13 cellular contexts compared by ENCODE assay signal in the genomic region with DNA sequence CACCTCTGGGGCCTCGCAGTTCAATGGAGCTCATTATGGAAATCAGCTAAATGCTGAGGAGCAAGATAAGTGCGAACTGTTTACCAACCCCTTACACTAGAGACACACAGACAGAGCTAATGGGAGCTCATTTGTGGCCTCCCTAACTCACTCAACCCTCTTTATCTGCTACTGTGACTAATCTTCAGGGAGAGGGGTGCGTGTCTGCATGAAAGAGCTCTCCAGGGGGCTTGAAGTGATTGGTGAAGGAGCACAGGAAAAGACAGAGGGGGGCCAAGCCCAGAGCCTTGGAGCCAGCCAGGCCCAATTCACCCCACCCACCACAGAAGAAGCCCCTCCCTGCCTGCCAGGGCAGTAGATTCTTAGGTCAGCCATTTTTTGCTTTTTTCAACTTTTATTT.
"Had no signal": no experiment of that assay in that cellular context is flagged by ENCODE, and none has a peak within 500 bp of the region (broad histone marks: within the 10 kb centered on the region; RNA-seq: fewer than 3 reads in every experiment).

No MANE protein-coding gene starts in this region.

- ATAC-seq: activated CD4-positive, alpha-beta T cell treated with anti-CD3 and anti-CD28 coated beads for 36 hours; activated CD8-positive, alpha-beta T cell treated with anti-CD3 and anti-CD28 coated beads, Interleukin-2, amount 10 ng/mL, durations not matched to agents 7 days and 5 days; lower lobe of right lung; naive thymus-derived CD4-positive, alpha-beta T cell; right cardiac atrium; stimulated activated effector memory CD8-positive, alpha-beta T cell treated with anti-CD3 and anti-CD28 coated beads, Interleukin-12 subunit alpha, Interleukin-12 subunit beta, amount 100 ng/mL, for 72 hours had no signal

- DNase-seq: activated CD4-positive, alpha-beta T cell treated with anti-CD3 and anti-CD28 coated beads for 36 hours; activated CD8-positive, alpha-beta memory T cell treated with anti-CD3 and anti-CD28 coated beads, Interleukin-2, amount 50 U/mL, for 48 hours; activated CD8-positive, alpha-beta T cell treated with anti-CD3 and anti-CD28 coated beads, Interleukin-2, amount 10 ng/mL, durations not matched to agents 7 days and 5 days; activated naive CD4-positive, alpha-beta T cell treated with anti-CD3 and anti-CD28 coated beads for 36 hours; caudate nucleus; colonic mucosa; effector CD8-positive, alpha-beta T cell; lower lobe of right lung; naive thymus-derived CD4-positive, alpha-beta T cell; right cardiac atrium; small intestine; thyroid gland had no signal
